1 cellular context compared by ENCODE assay signal in genomic region chr12:53727310-53728041, GRCh38.
TF ChIP-seq lines count a peak whose summit lies in the region.

CALCOCO1 (minus strand) TSS chr12:53727452; CDS start chr12:53725242, 2,210 bp downstream.

TF ChIP-seq in liver, 16 proteins besides CTCF, POLR2A, EP300 and RAD21 (continued from another document):
- TF ChIP-seq RXRA (IDR thresholded peaks at IDR 0.05) (peak; percentile 57 to 61), JUND (IDR thresholded peaks at IDR 0.05) (peak in 1 of 2 donors; percentile 64), FOXA2 (IDR thresholded peaks at IDR 0.05) (peak; percentile 27), ATF3 (IDR thresholded peaks at IDR 0.05) (no peak), SP1 (IDR thresholded peaks at IDR 0.05) (peak; percentile 90), MAX (IDR thresholded peaks at IDR 0.05) (peak; percentile 72), FOXA1 (IDR thresholded peaks at IDR 0.05) (peak; percentile 33), HNF4G (IDR thresholded peaks at IDR 0.05) (no peak)
